Comparison of ENCODE assay signal across 1 cellular context in the genomic region with DNA sequence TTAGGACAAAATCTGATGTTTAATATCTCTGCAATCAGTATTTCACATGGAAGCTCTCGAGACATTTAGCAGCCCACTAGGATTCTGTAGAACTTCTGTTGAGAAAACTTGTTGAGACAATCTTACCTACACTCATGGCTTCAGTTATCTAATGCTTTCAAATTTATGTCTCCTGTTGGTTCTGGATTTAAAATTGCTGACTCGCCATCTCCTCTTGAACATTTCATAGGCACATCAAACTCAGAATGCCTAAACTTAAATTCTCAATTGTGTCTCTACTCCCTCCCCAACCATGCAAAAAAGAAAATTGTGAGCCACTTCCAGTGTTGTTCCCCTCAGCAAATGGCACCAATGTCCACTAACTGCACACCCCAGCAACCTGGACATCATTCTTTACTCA.
TF ChIP-seq lines count a peak whose summit lies in the region.

No MANE protein-coding gene starts in this region.

TF ChIP-seq in WTC11, 78 proteins besides CTCF, POLR2A, EP300 and RAD21 (continued from another document):
- TF ChIP-seq, protein P1, sequence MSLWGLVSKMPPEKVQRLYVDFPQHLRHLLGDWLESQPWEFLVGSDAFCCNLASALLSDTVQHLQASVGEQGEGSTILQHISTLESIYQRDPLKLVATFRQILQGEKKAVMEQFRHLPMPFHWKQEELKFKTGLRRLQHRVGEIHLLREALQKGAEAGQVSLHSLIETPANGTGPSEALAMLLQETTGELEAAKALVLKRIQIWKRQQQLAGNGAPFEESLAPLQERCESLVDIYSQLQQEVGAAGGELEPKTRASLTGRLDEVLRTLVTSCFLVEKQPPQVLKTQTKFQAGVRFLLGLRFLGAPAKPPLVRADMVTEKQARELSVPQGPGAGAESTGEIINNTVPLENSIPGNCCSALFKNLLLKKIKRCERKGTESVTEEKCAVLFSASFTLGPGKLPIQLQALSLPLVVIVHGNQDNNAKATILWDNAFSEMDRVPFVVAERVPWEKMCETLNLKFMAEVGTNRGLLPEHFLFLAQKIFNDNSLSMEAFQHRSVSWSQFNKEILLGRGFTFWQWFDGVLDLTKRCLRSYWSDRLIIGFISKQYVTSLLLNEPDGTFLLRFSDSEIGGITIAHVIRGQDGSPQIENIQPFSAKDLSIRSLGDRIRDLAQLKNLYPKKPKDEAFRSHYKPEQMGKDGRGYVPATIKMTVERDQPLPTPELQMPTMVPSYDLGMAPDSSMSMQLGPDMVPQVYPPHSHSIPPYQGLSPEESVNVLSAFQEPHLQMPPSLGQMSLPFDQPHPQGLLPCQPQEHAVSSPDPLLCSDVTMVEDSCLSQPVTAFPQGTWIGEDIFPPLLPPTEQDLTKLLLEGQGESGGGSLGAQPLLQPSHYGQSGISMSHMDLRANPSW (CRISPR knock-in tag; conservative IDR thresholded peaks at IDR 0.05; ENCODE audit: low read depth) = no peak
- no peak for TF ChIP-seq ZNF317 (CRISPR knock-in tag; IDR thresholded peaks at IDR 0.05; ENCODE audit: borderline replicate concordance, low read depth)
- TF ChIP-seq PRRX2 (CRISPR knock-in tag; IDR thresholded peaks at IDR 0.05) = no peak
- TF ChIP-seq ZNF263 (CRISPR knock-in tag; IDR thresholded peaks at IDR 0.05; ENCODE audit: low read depth) = no peak
- no peak for TF ChIP-seq SOX15 (CRISPR knock-in tag; IDR thresholded peaks at IDR 0.05)
- TF ChIP-seq, protein P2, sequence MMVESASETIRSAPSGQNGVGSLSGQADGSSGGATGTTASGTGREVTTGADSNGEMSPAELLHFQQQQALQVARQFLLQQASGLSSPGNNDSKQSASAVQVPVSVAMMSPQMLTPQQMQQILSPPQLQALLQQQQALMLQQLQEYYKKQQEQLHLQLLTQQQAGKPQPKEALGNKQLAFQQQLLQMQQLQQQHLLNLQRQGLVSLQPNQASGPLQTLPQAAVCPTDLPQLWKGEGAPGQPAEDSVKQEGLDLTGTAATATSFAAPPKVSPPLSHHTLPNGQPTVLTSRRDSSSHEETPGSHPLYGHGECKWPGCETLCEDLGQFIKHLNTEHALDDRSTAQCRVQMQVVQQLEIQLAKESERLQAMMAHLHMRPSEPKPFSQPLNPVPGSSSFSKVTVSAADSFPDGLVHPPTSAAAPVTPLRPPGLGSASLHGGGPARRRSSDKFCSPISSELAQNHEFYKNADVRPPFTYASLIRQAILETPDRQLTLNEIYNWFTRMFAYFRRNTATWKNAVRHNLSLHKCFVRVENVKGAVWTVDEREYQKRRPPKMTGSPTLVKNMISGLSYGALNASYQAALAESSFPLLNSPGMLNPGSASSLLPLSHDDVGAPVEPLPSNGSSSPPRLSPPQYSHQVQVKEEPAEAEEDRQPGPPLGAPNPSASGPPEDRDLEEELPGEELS (CRISPR knock-in tag; IDR thresholded peaks at IDR 0.05) = no peak
- TF ChIP-seq, protein P3, sequence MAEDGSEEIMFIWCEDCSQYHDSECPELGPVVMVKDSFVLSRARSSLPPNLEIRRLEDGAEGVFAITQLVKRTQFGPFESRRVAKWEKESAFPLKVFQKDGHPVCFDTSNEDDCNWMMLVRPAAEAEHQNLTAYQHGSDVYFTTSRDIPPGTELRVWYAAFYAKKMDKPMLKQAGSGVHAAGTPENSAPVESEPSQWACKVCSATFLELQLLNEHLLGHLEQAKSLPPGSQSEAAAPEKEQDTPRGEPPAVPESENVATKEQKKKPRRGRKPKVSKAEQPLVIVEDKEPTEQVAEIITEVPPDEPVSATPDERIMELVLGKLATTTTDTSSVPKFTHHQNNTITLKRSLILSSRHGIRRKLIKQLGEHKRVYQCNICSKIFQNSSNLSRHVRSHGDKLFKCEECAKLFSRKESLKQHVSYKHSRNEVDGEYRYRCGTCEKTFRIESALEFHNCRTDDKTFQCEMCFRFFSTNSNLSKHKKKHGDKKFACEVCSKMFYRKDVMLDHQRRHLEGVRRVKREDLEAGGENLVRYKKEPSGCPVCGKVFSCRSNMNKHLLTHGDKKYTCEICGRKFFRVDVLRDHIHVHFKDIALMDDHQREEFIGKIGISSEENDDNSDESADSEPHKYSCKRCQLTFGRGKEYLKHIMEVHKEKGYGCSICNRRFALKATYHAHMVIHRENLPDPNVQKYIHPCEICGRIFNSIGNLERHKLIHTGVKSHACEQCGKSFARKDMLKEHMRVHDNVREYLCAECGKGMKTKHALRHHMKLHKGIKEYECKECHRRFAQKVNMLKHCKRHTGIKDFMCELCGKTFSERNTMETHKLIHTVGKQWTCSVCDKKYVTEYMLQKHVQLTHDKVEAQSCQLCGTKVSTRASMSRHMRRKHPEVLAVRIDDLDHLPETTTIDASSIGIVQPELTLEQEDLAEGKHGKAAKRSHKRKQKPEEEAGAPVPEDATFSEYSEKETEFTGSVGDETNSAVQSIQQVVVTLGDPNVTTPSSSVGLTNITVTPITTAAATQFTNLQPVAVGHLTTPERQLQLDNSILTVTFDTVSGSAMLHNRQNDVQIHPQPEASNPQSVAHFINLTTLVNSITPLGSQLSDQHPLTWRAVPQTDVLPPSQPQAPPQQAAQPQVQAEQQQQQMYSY (CRISPR knock-in tag; IDR thresholded peaks at IDR 0.05) = no peak
- TF ChIP-seq JAZF1 (CRISPR knock-in tag; IDR thresholded peaks at IDR 0.05) = no peak
- TF ChIP-seq, protein P4, sequence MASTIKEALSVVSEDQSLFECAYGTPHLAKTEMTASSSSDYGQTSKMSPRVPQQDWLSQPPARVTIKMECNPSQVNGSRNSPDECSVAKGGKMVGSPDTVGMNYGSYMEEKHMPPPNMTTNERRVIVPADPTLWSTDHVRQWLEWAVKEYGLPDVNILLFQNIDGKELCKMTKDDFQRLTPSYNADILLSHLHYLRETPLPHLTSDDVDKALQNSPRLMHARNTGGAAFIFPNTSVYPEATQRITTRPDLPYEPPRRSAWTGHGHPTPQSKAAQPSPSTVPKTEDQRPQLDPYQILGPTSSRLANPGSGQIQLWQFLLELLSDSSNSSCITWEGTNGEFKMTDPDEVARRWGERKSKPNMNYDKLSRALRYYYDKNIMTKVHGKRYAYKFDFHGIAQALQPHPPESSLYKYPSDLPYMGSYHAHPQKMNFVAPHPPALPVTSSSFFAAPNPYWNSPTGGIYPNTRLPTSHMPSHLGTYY (CRISPR knock-in tag; IDR thresholded peaks at IDR 0.05) = no peak
- TF ChIP-seq TP53 (CRISPR knock-in tag; IDR thresholded peaks at IDR 0.05) = no peak
- no peak for TF ChIP-seq ELF4 (CRISPR knock-in tag; IDR thresholded peaks at IDR 0.05; ENCODE audit: low read depth)
- TF ChIP-seq, protein P5, sequence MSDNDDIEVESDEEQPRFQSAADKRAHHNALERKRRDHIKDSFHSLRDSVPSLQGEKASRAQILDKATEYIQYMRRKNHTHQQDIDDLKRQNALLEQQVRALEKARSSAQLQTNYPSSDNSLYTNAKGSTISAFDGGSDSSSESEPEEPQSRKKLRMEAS (CRISPR knock-in tag; IDR thresholded peaks at IDR 0.05) = no peak
- TF ChIP-seq, protein P6, sequence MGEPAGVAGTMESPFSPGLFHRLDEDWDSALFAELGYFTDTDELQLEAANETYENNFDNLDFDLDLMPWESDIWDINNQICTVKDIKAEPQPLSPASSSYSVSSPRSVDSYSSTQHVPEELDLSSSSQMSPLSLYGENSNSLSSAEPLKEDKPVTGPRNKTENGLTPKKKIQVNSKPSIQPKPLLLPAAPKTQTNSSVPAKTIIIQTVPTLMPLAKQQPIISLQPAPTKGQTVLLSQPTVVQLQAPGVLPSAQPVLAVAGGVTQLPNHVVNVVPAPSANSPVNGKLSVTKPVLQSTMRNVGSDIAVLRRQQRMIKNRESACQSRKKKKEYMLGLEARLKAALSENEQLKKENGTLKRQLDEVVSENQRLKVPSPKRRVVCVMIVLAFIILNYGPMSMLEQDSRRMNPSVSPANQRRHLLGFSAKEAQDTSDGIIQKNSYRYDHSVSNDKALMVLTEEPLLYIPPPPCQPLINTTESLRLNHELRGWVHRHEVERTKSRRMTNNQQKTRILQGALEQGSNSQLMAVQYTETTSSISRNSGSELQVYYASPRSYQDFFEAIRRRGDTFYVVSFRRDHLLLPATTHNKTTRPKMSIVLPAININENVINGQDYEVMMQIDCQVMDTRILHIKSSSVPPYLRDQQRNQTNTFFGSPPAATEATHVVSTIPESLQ (CRISPR knock-in tag; IDR thresholded peaks at IDR 0.05) = no peak
- TF ChIP-seq MYBL2 (CRISPR knock-in tag; IDR thresholded peaks at IDR 0.05) = no peak
- no peak for TF ChIP-seq ZNF232 (CRISPR knock-in tag; IDR thresholded peaks at IDR 0.05)
